Comparison of ENCODE assay signal across 8 cellular contexts in the genomic region with DNA sequence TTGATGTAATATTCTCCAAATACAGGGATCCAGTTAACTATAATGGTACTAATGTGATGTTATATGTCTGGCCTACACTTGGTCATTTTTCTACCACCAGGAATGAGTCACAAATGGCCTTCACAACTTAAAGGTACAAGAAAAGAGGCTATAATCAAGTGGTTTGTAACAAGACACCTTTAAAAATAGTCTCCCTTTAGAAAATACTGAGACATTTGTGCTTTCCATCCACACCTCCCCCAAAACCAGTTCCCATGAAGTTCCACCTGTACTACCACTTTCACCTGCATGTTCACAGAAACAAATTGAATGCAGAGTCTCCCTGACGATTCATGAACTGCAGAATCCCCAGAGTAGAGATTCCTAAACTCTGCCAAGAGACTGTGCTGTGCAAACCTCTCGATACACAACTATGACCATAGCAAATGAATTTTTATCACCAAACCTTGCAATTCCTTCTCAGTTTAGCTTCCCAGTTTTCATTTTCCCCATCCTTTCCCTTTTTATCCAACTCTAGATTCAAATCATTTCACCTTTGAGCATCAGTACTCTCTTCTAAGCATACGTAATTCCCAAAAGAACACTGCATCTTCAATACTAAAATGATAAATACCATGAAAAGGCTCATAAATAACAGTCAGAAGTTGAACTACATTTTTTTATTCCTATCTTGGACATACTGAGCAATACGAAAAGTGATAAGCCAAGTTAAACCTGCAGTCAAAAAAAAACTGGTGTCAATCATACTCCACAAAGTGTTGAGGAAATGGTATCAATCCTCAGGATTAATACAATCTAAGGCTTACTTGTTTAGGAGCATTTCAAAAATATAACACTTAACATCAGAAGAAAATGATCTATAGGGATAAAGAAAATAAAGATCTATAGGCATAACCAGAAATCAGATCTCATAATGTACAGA. TPM values are rescaled to one million over a fixed set of nuclear protein-coding genes. Genes with fewer than 3 reads are reported as not detected.
DNase-seq lines count a peak whose midpoint lies in the region; ATAC-seq and TF ChIP-seq lines count a peak whose summit lies in the region.

No MANE protein-coding gene starts in this region.

- TF ChIP-seq CTCF in thoracic aorta (IDR thresholded peaks at IDR 0.05): no peak

- no peaks in the 10 kb centered on the region for H3K9me3 Mint-ChIP-seq in activated CD8-positive, alpha-beta memory T cell treated with anti-CD3 and anti-CD28 coated beads, Interleukin-2, amount 10 ng/mL, durations not matched to agents 7 days and 5 days (ENCODE audit: low read depth)
- no peaks in the 10 kb centered on the region for H3K9me3 Mint-ChIP-seq in activated CD4-positive, alpha-beta memory T cell treated with anti-CD3 and anti-CD28 coated beads, Interleukin-2, amount 10 ng/mL, durations not matched to agents 7 days and 5 days

- peaks cover 66% of the 10 kb centered on the region for H3K36me3 Mint-ChIP-seq in activated CD8-positive, alpha-beta memory T cell treated with anti-CD3 and anti-CD28 coated beads, Interleukin-2, amount 10 ng/mL, durations not matched to agents 7 days and 5 days
- H3K36me3 Mint-ChIP-seq in activated CD4-positive, alpha-beta memory T cell treated with anti-CD3 and anti-CD28 coated beads, Interleukin-2, amount 10 ng/mL, durations not matched to agents 7 days and 5 days (ENCODE audit: low read depth): peaks cover 97% of the 10 kb centered on the region

- peak overlapping the region; percentile 97 for H3K4me3 ChIP-seq in thoracic aorta

- H3K4me3 Mint-ChIP-seq in activated CD8-positive, alpha-beta memory T cell treated with anti-CD3 and anti-CD28 coated beads, Interleukin-2, amount 10 ng/mL, durations not matched to agents 7 days and 5 days: peak overlapping the region; percentile 94
- peak overlapping the region; percentile 99 for H3K4me3 Mint-ChIP-seq in activated CD4-positive, alpha-beta memory T cell treated with anti-CD3 and anti-CD28 coated beads, Interleukin-2, amount 10 ng/mL, durations not matched to agents 7 days and 5 days

- no peak for DNase-seq in activated CD8-positive, alpha-beta memory T cell treated with anti-CD3 and anti-CD28 coated beads, Interleukin-2, amount 10 ng/mL, durations not matched to agents 7 days and 5 days
- DNase-seq in activated CD8-positive, alpha-beta memory T cell treated with anti-CD3 and anti-CD28 coated beads, Interleukin-2, amount 50 U/mL, for 4 hours: no peak
- no peak for DNase-seq in activated CD4-positive, alpha-beta memory T cell treated with anti-CD3 and anti-CD28 coated beads, Interleukin-2, amount 10 ng/mL, durations not matched to agents 7 days and 5 days
- peak; percentile 64 for DNase-seq in islet precursor cell
- no peak for DNase-seq in thoracic aorta (ENCODE audit: low spot score)
- no peak for DNase-seq in COR-L47 (lab: John Stamatoyannopoulos, UW)

- peak overlapping the region in 1 of 2 donors; percentile 3 for H3K27ac ChIP-seq in thoracic aorta

- CTCF ChIA-PET in activated CD8-positive, alpha-beta memory T cell treated with anti-CD3 and anti-CD28 coated beads, Interleukin-2, amount 10 ng/mL, durations not matched to agents 7 days and 5 days (lab: Charles Lee): no interaction called here
- CTCF ChIA-PET in activated CD4-positive, alpha-beta memory T cell treated with anti-CD3 and anti-CD28 coated beads, Interleukin-2, amount 10 ng/mL, durations not matched to agents 7 days and 5 days (lab: Charles Lee): no interaction called here

- POLR2A ChIA-PET in activated CD4-positive, alpha-beta memory T cell treated with anti-CD3 and anti-CD28 coated beads, Interleukin-2, amount 10 ng/mL, durations not matched to agents 7 days and 5 days (lab: Charles Lee): no interaction called here

- peaks cover 6% of the 10 kb centered on the region for H3K36me3 ChIP-seq in thoracic aorta

- H3K4me1 Mint-ChIP-seq in activated CD8-positive, alpha-beta memory T cell treated with anti-CD3 and anti-CD28 coated beads, Interleukin-2, amount 10 ng/mL, durations not matched to agents 7 days and 5 days: peaks cover 59% of the 10 kb centered on the region
- peaks cover 49% of the 10 kb centered on the region for H3K4me1 Mint-ChIP-seq in activated CD4-positive, alpha-beta memory T cell treated with anti-CD3 and anti-CD28 coated beads, Interleukin-2, amount 10 ng/mL, durations not matched to agents 7 days and 5 days

- H3K27me3 Mint-ChIP-seq in activated CD8-positive, alpha-beta memory T cell treated with anti-CD3 and anti-CD28 coated beads, Interleukin-2, amount 10 ng/mL, durations not matched to agents 7 days and 5 days: no peaks in the 10 kb centered on the region
- no peaks in the 10 kb centered on the region for H3K27me3 Mint-ChIP-seq in activated CD4-positive, alpha-beta memory T cell treated with anti-CD3 and anti-CD28 coated beads, Interleukin-2, amount 10 ng/mL, durations not matched to agents 7 days and 5 days

- no peak for ATAC-seq in activated CD8-positive, alpha-beta memory T cell treated with anti-CD3 and anti-CD28 coated beads, Interleukin-2, amount 10 ng/mL, durations not matched to agents 7 days and 5 days
- ATAC-seq in thoracic aorta (ENCODE audit: insufficient number of reproducible peaks, low FRiP score, low read depth): no peak
- no peak for ATAC-seq in GM21576 (IDR thresholded peaks at IDR 0.05; ENCODE audit: unreplicated experiment)
- ATAC-seq in HG03139 (IDR thresholded peaks at IDR 0.05; ENCODE audit: unreplicated experiment): no peak

- H3K9me3 ChIP-seq in thoracic aorta: no peaks in the 10 kb centered on the region

- H3K27ac Mint-ChIP-seq in activated CD8-positive, alpha-beta memory T cell treated with anti-CD3 and anti-CD28 coated beads, Interleukin-2, amount 10 ng/mL, durations not matched to agents 7 days and 5 days: peak overlapping the region; percentile 94
- peak overlapping the region; percentile 98 for H3K27ac Mint-ChIP-seq in activated CD4-positive, alpha-beta memory T cell treated with anti-CD3 and anti-CD28 coated beads, Interleukin-2, amount 10 ng/mL, durations not matched to agents 7 days and 5 days

- H3K4me1 ChIP-seq in thoracic aorta (ENCODE audit: control insufficient read depth in 1 of 2, low read depth in 2 of 2): peaks cover 18 to 51% of the 10 kb centered on the region in 2 donors

- H3K27me3 ChIP-seq in thoracic aorta (replicated peaks; ENCODE audit: insufficient read depth): no peaks in the 10 kb centered on the region

RNA-seq across cellular contexts. Expression of a gene that starts 5.8 kb away (rescaled TPM):
- total RNA-seq in activated CD8-positive, alpha-beta memory T cell treated with anti-CD3 and anti-CD28 coated beads, Interleukin-2, amount 10 ng/mL, durations not matched to agents 7 days and 5 days: 100 to 1,000 TPM in 1 of 2 experiments, 10 to 100 TPM in 1; 91.7 to 132 TPM
- total RNA-seq in activated CD4-positive, alpha-beta memory T cell treated with anti-CD3 and anti-CD28 coated beads, Interleukin-2, amount 10 ng/mL, durations not matched to agents 7 days and 5 days: 100 to 1,000 TPM; 217 to 227 TPM
- 10 to 100 TPM; 31.7 to 53.3 TPM for total RNA-seq in thoracic aorta
